In genomic region chr15:85318732-85319076, GRCh38 we compare ENCODE assay signal across 1 cellular context.
TF ChIP-seq lines count a peak whose summit lies in the region.

No MANE protein-coding gene starts in this region.

TF ChIP-seq in HCT116, 20 proteins besides CTCF, POLR2A, EP300 and RAD21 (continued from another document):
- TF ChIP-seq REST (IDR thresholded peaks at IDR 0.05; ENCODE audit: low read depth) = no peak
- TF ChIP-seq POLR2AphosphoS5 (IDR thresholded peaks at IDR 0.05; ENCODE audit: low read depth, low read length) = no peak
- TF ChIP-seq CBX3 (IDR thresholded peaks at IDR 0.05; ENCODE audit: low read depth) = no peak
- no peak for TF ChIP-seq EZH2 (IDR thresholded peaks at IDR 0.05)
- no peak for TF ChIP-seq ZNF274 (IDR thresholded peaks at IDR 0.05; ENCODE audit: low read depth, low read length)
- no peak for TF ChIP-seq EZH2phosphoT487 (IDR thresholded peaks at IDR 0.05; ENCODE audit: borderline replicate concordance)
- TF ChIP-seq CEBPB (IDR thresholded peaks at IDR 0.05; ENCODE audit: low read depth) = no peak
- TF ChIP-seq ELF1 (IDR thresholded peaks at IDR 0.05; ENCODE audit: borderline replicate concordance, low read depth) = no peak
- TF ChIP-seq SRF (IDR thresholded peaks at IDR 0.05; ENCODE audit: low read depth) = no peak
- TF ChIP-seq ATF3 (IDR thresholded peaks at IDR 0.05) = no peak
- no peak for TF ChIP-seq SP1 (IDR thresholded peaks at IDR 0.05; ENCODE audit: low read depth)
- no peak for TF ChIP-seq TCF7L2 (IDR thresholded peaks at IDR 0.05; ENCODE audit: borderline replicate concordance, extremely low read depth, insufficient read depth, insufficient read length)
- TF ChIP-seq JUND (IDR thresholded peaks at IDR 0.05) = no peak
- no peak for TF ChIP-seq MAX (IDR thresholded peaks at IDR 0.05)
- no peak for TF ChIP-seq SIN3A (IDR thresholded peaks at IDR 0.05; ENCODE audit: low read depth)
